15 cellular contexts compared by ENCODE assay signal in genomic region chr2:16475581-16475980, GRCh38.
A peak's percentile ranks its signal among the peaks of the same experiment; 100 is the strongest.
DNase-seq lines count a peak whose midpoint lies in the region; ATAC-seq and TF ChIP-seq lines count a peak whose summit lies in the region.
"Had no signal": no experiment of that assay in that cellular context is flagged by ENCODE, and none has a peak within 500 bp of the region (broad histone marks: within the 10 kb centered on the region; RNA-seq: fewer than 3 reads in every experiment).

No MANE protein-coding gene starts in this region.

- H3K4me3 ChIP-seq in Caco-2 (ENCODE audit: low read depth, low read length) (no peak overlapping the region), epithelial cell of esophagus (ENCODE audit: low read length) (no peak overlapping the region), coronary artery (no peak overlapping the region)
- H3K4me3 ChIP-seq: Peyer's patch had no signal

- H3K27me3 Mint-ChIP-seq in Caco-2 (ENCODE audit: insufficient read depth, unreplicated experiment), result no peaks in the 10 kb centered on the region

- H3K4me3 Mint-ChIP-seq in Caco-2 (ENCODE audit: unreplicated experiment), result no peak overlapping the region

- intact Hi-C loops in Caco-2 (cut with micrococcal nuclease; ENCODE audit: unreplicated experiment), result no loop called here

- ATAC-seq in GM19455 (IDR thresholded peaks at IDR 0.05; ENCODE audit: unreplicated experiment), result no peak
- ATAC-seq: HepG2 had no signal

- no peaks in the 10 kb centered on the region for H3K27me3 ChIP-seq in Caco-2 (replicated peaks; ENCODE audit: control insufficient read depth, insufficient read depth, low read length)
- H3K27me3 ChIP-seq: Peyer's patch had no signal

- CTCF ChIA-PET in Caco-2 (lab: Charles Lee), result no interaction called here

- peak overlapping the region; percentile 35 for H3K27ac Mint-ChIP-seq in Caco-2 (ENCODE audit: unreplicated experiment)

- no peaks in the 10 kb centered on the region for H3K36me3 ChIP-seq in Caco-2 (ENCODE audit: control insufficient read depth, insufficient read depth, low read length)
- H3K36me3 ChIP-seq: Peyer's patch had no signal

- DNase-seq in Caco-2, result no peak
- peak; percentile 18 for DNase-seq in RKO (ENCODE audit: low spot score)
- DNase-seq in epithelial cell of esophagus (ENCODE audit: low read depth), result peak; percentile 97
- peak; percentile 82 for DNase-seq in kidney tubule cell (ENCODE audit: low spot score)
- no peak for DNase-seq in mesenteric fat pad (ENCODE audit: low spot score)
- DNase-seq in NCI-H748 treated with DMSO at 0.1 percent for 48 hours (lab: John Stamatoyannopoulos, UW), result no peak
- DNase-seq in coronary artery (ENCODE audit: low spot score), result no peak
- DNase-seq: C1 segment of cervical spinal cord, MM.1S, NCI-H1105, NCI-H187, NCI-H2171, Peyer's patch had no signal

- H3K4me1 ChIP-seq in Caco-2, result no peaks in the 10 kb centered on the region
- H3K4me1 ChIP-seq: Peyer's patch had no signal

- POLR2A ChIA-PET in Caco-2 (lab: Charles Lee), result no interaction called here

- H3K9me3 ChIP-seq in Caco-2, result no peaks in the 10 kb centered on the region
- H3K9me3 ChIP-seq: Peyer's patch had no signal

- peaks cover 21% of the 10 kb centered on the region for H3K4me1 Mint-ChIP-seq in Caco-2 (ENCODE audit: low read depth, unreplicated experiment)

- H3K9me3 Mint-ChIP-seq in Caco-2 (ENCODE audit: unreplicated experiment), result peaks cover 2% of the 10 kb centered on the region

- no peak overlapping the region for H3K27ac ChIP-seq in coronary artery
- H3K27ac ChIP-seq: Peyer's patch had no signal

- no peaks in the 10 kb centered on the region for H3K36me3 Mint-ChIP-seq in Caco-2 (ENCODE audit: insufficient read depth, unreplicated experiment)

- TF ChIP-seq CTCF in Caco-2 (IDR thresholded peaks at IDR 0.05; ENCODE audit: insufficient read depth in 1 of 2, low read depth in 1 of 2, low read length in 1 of 2, severe bottlenecking in 1 of 2, unreplicated experiment in 1 of 2) (no peak), epithelial cell of esophagus (IDR thresholded peaks at IDR 0.05; ENCODE audit: insufficient read depth, low read depth, low read length, missing control alignments) (no peak), coronary artery (IDR thresholded peaks at IDR 0.05) (no peak)

- no TSS peak for BruUV-seq in Caco-2 (replicated peaks; lab: Mats Ljungman, UMichigan)

Comparison
In these comparisons a context has a peak if more than half of its experiments do, and no peak if none do; other contexts are left out.
1. DNase-seq: peak in RKO (single experiment), epithelial cell of esophagus (single experiment) and kidney tubule cell (single experiment); none in Caco-2 (0 of 2), mesenteric fat pad (single experiment), NCI-H748 treated with DMSO at 0.1 percent for 48 hours (single experiment) and coronary artery (single experiment).